8 cellular contexts compared by ENCODE assay signal in genomic region chr11:35619030-35619753, GRCh38. TPM values are rescaled to one million over a fixed set of nuclear protein-coding genes. Genes with fewer than 3 reads are reported as not detected.
DNase-seq lines count a peak whose midpoint lies in the region; ATAC-seq and TF ChIP-seq lines count a peak whose summit lies in the region.

No MANE protein-coding gene starts in this region.

- no peak for TF ChIP-seq EP300 in upper lobe of left lung (IDR thresholded peaks at IDR 0.05)

- H3K36me3 ChIP-seq in muscle layer of duodenum (ENCODE audit: control insufficient read depth in 1 of 2, insufficient read depth in 2 of 2, low read length in 2 of 2) (no peaks in the 10 kb centered on the region), upper lobe of left lung (no peaks in the 10 kb centered on the region)

- H3K4me3 ChIP-seq in muscle layer of duodenum (ENCODE audit: low read depth in 1 of 2, low read length in 2 of 2), result peak overlapping the region; percentile 47 to 69
- peak overlapping the region; percentile 21 to 72 (median 66) for H3K4me3 ChIP-seq in upper lobe of left lung

- 0 to 4% methylated on average over 4 to 37 of the region's 80 CpGs for WGBS in upper lobe of left lung, 2 donors

- peak overlapping the region; percentile 68 for H3K4me3 Mint-ChIP-seq in T-helper 17 cell

- H3K27me3 ChIP-seq in muscle layer of duodenum (ENCODE audit: low read depth, low read length) (peaks cover 17% of the 10 kb centered on the region), upper lobe of left lung (peaks cover 0 to 8% (median 3%) of the 10 kb centered on the region in 4 donors)

- H3K27ac Mint-ChIP-seq in T-helper 17 cell, result no peak overlapping the region

- DNase-seq in D341Med (ENCODE audit: low spot score) (peak; percentile 75), T-helper 17 cell (no peak), epithelial cell of prostate (ENCODE audit: low read depth, low spot score) (no peak), upper lobe of left lung (peak in 1 of 2 donors; percentile 89), kidney glomerular epithelial cell (lab: John Stamatoyannopoulos, UW) (no peak)

- peaks cover 80% of the 10 kb centered on the region for H3K27me3 Mint-ChIP-seq in T-helper 17 cell

- H3K9me3 ChIP-seq in T-helper 17 cell (ENCODE audit: control insufficient read depth, low read length, poor library complexity, severe bottlenecking) (no peaks in the 10 kb centered on the region), muscle layer of duodenum (ENCODE audit: control insufficient read depth in 1 of 2, low read length in 2 of 2) (no peaks in the 10 kb centered on the region), upper lobe of left lung (no peaks in the 10 kb centered on the region)

- TF ChIP-seq CTCF in upper lobe of left lung (IDR thresholded peaks at IDR 0.05), result peak in 1 of 6 experiments; percentile 2

- peaks cover 2% of the 10 kb centered on the region for H3K36me3 Mint-ChIP-seq in T-helper 17 cell (ENCODE audit: low read depth)

- H3K27ac ChIP-seq in epithelial cell of prostate (peak overlapping the region; percentile 98), muscle layer of duodenum (ENCODE audit: low read length) (no peak overlapping the region), upper lobe of left lung (peak overlapping the region in 3 of 4 donors; percentile 81 to 83 (median 81))

- H3K4me1 Mint-ChIP-seq in T-helper 17 cell, result peaks cover 8% of the 10 kb centered on the region

- ATAC-seq in GM19395 (IDR thresholded peaks at IDR 0.05; ENCODE audit: unreplicated experiment), result peak; percentile 40
- peak; percentile 24 for ATAC-seq in HG03469 (IDR thresholded peaks at IDR 0.05; ENCODE audit: unreplicated experiment)
- ATAC-seq in T-helper 17 cell, result peak; percentile 47
- ATAC-seq in upper lobe of left lung (ENCODE audit: low FRiP score in 2 of 2), result peak; percentile 38 to 43

- no peak for TF ChIP-seq POLR2A in upper lobe of left lung (IDR thresholded peaks at IDR 0.05)

- H3K4me1 ChIP-seq in muscle layer of duodenum (ENCODE audit: control insufficient read depth in 1 of 2, insufficient read depth in 2 of 2, low read length in 2 of 2), result peaks cover 0 to 31% of the 10 kb centered on the region in 2 donors
- peaks cover 24 to 46% (median 37%) of the 10 kb centered on the region in 4 donors for H3K4me1 ChIP-seq in upper lobe of left lung

RNA-seq across cellular contexts. Expression of gene FJX1, which starts 0.9 kb away (rescaled TPM):
- total RNA-seq in T-helper 17 cell (not detected), upper lobe of left lung (1 to 10 TPM; 2.5 to 9.2 (median 6.1) TPM)

RNA-seq across cellular contexts. Expression of gene TRIM44, which starts 43.4 kb away (rescaled TPM):
- total RNA-seq in T-helper 17 cell, result 10 to 100 TPM; 28.9 to 41.2 TPM
- total RNA-seq in upper lobe of left lung, result 100 to 1,000 TPM in 1 of 6 donors, 10 to 100 TPM in 5; 48.9 to 133 (median 64.0) TPM
